8 cellular contexts compared by ENCODE assay signal in genomic region chr3:184362668-184363540, GRCh38. TPM values are rescaled to one million over a fixed set of nuclear protein-coding genes. Genes with fewer than 3 reads are reported as not detected.
DNase-seq lines count a peak whose midpoint lies in the region; ATAC-seq and TF ChIP-seq lines count a peak whose summit lies in the region.

No MANE protein-coding gene starts in this region.

- H3K4me3 Mint-ChIP-seq in activated CD4-positive, alpha-beta T cell treated with anti-CD3 and anti-CD28 coated beads for 36 hours: peak overlapping the region; percentile 98

- intact Hi-C loops in activated CD4-positive, alpha-beta T cell treated with anti-CD3 and anti-CD28 coated beads for 36 hours (cut with DNase I, micrococcal nuclease): loop anchor here (1.0 to 5.0 kb wide), 13 partner anchors 28 to 919 kb away; partner anchors contain the start of genes ALG3 (in 2 of the 2), EIF4G1 (in 2 of the 2), PSMD2 (in 2 of the 2) and VPS8 (in 2 of the 2)

- H3K27me3 ChIP-seq in BE2C: no peaks in the 10 kb centered on the region
- no peaks in the 10 kb centered on the region for H3K27me3 ChIP-seq in layer of hippocampus (ENCODE audit: control insufficient read depth, insufficient read depth, low read length)

- peak; percentile 79 for TF ChIP-seq POLR2A in GM19193 (IDR thresholded peaks at IDR 0.05; ENCODE audit: extremely low read depth, insufficient read depth, insufficient read length)

- DNase-seq in BE2C (peak; percentile 98), NCI-H510A (lab: John Stamatoyannopoulos, UW) (peak; percentile 96)
- peak; percentile 97 for DNase-seq in activated CD4-positive, alpha-beta T cell treated with anti-CD3 and anti-CD28 coated beads for 36 hours
- peak; percentile 84 to 86 for DNase-seq in stimulated activated CD4-positive, alpha-beta T cell treated with anti-CD3 and anti-CD28 coated beads, Interleukin-1b, Interleukin-23, amount 100 ng/mL, for 4 hours (ENCODE audit: low read depth in 2 of 2)

- peak; percentile 61 for TF ChIP-seq CTCF in BE2C (IDR thresholded peaks at IDR 0.05; ENCODE audit: low read depth, low read length)

- no peaks in the 10 kb centered on the region for H3K27me3 Mint-ChIP-seq in activated CD4-positive, alpha-beta T cell treated with anti-CD3 and anti-CD28 coated beads for 36 hours

- H3K27ac Mint-ChIP-seq in activated CD4-positive, alpha-beta T cell treated with anti-CD3 and anti-CD28 coated beads for 36 hours: peak overlapping the region; percentile 98

- H3K4me1 ChIP-seq in BE2C: no peaks in the 10 kb centered on the region

- H3K36me3 Mint-ChIP-seq in activated CD4-positive, alpha-beta T cell treated with anti-CD3 and anti-CD28 coated beads for 36 hours (ENCODE audit: low read depth): peaks cover 38% of the 10 kb centered on the region

- H3K4me1 Mint-ChIP-seq in activated CD4-positive, alpha-beta T cell treated with anti-CD3 and anti-CD28 coated beads for 36 hours: peaks cover 30% of the 10 kb centered on the region

- H3K27ac ChIP-seq in cingulate gyrus (ENCODE audit: low read depth, low read length): peak overlapping the region; percentile 94
- H3K27ac ChIP-seq in layer of hippocampus (ENCODE audit: low read depth, low read length): peak overlapping the region; percentile 97

- H3K36me3 ChIP-seq in BE2C: peaks cover 20% of the 10 kb centered on the region

- peak; percentile 88 for ATAC-seq in HG03439 (IDR thresholded peaks at IDR 0.05; ENCODE audit: unreplicated experiment)
- ATAC-seq in activated CD4-positive, alpha-beta T cell treated with anti-CD3 and anti-CD28 coated beads for 36 hours: peak; percentile 91

- CTCF ChIA-PET in activated CD4-positive, alpha-beta T cell treated with anti-CD3 and anti-CD28 coated beads for 36 hours (lab: Charles Lee): interaction anchor here (0.7 to 1.8 kb wide), 8 partner anchors 9 to 178 kb away, joined by 3 to 9 read pairs (median 4); partner anchors contain the start of gene FAM131A

- no peaks in the 10 kb centered on the region for H3K9me3 ChIP-seq in BE2C

- no peaks in the 10 kb centered on the region for H3K9me3 Mint-ChIP-seq in activated CD4-positive, alpha-beta T cell treated with anti-CD3 and anti-CD28 coated beads for 36 hours (ENCODE audit: low read depth)

- H3K4me3 ChIP-seq in BE2C (ENCODE audit: low read depth, low read length): peak overlapping the region; percentile 86

- POLR2A ChIA-PET in activated CD4-positive, alpha-beta T cell treated with anti-CD3 and anti-CD28 coated beads for 36 hours (lab: Charles Lee): interaction anchor here (0.6 kb wide), 1 partner anchor 28 kb away, joined by 4 read pairs; no protein-coding TSS in a partner anchor

RNA-seq across cellular contexts. Expression of gene POLR2H, which starts 1.4 kb away (rescaled TPM):
- polyA plus RNA-seq in BE2C (2012; ENCODE audit: insufficient read depth, insufficient read length, low read depth): 242 TPM
- 100 to 1,000 TPM; 130 to 143 TPM for total RNA-seq in activated CD4-positive, alpha-beta T cell treated with anti-CD3 and anti-CD28 coated beads for 36 hours

RNA-seq across cellular contexts. Expression of gene CLCN2, which starts 1.5 kb away (rescaled TPM):
- polyA plus RNA-seq in BE2C (2012; ENCODE audit: insufficient read depth, insufficient read length, low read depth): 12.2 TPM
- total RNA-seq in activated CD4-positive, alpha-beta T cell treated with anti-CD3 and anti-CD28 coated beads for 36 hours: 1 to 10 TPM; 4.6 to 4.7 TPM

RNA-seq across cellular contexts. Expression of gene THPO, which starts 15.1 kb away (rescaled TPM):
- not detected for polyA plus RNA-seq in BE2C (2012; ENCODE audit: insufficient read depth, insufficient read length, low read depth)
- total RNA-seq in activated CD4-positive, alpha-beta T cell treated with anti-CD3 and anti-CD28 coated beads for 36 hours: not detected

RNA-seq across cellular contexts. Expression of gene CHRD, which starts 16.9 kb away (rescaled TPM):
- not detected for polyA plus RNA-seq in BE2C (2012; ENCODE audit: insufficient read depth, insufficient read length, low read depth)
- total RNA-seq in activated CD4-positive, alpha-beta T cell treated with anti-CD3 and anti-CD28 coated beads for 36 hours: under 1 TPM in 1 of 2 experiments, not detected in 1; 0.23 TPM

RNA-seq across cellular contexts. Expression of gene FAM131A, which starts 25.5 kb away (rescaled TPM):
- 36.2 TPM for polyA plus RNA-seq in BE2C (2012; ENCODE audit: insufficient read depth, insufficient read length, low read depth)
- 1 to 10 TPM; 3.7 to 4.5 TPM for total RNA-seq in activated CD4-positive, alpha-beta T cell treated with anti-CD3 and anti-CD28 coated beads for 36 hours

Comparison
In these comparisons a context has a peak if more than half of its experiments do, and no peak if none do; other contexts are left out.
1. Peak in every context shown above with its lines: DNase-seq, ATAC-seq, H3K4me3 ChIP-seq and H3K27ac ChIP-seq.